8 cellular contexts compared by ENCODE assay signal in genomic region chr6:80105972-80106417, GRCh38. TPM values are rescaled to one million over a fixed set of nuclear protein-coding genes. Genes with fewer than 3 reads are reported as not detected.
DNase-seq lines count a peak whose midpoint lies in the region; TF ChIP-seq lines count a peak whose summit lies in the region.

No MANE protein-coding gene starts in this region.

- intact Hi-C loops in dendritic cell treated with granulocyte-macrophage colony-stimulating factor and Interleukin-4, amounts not matched to agents 40 ng/mL and 50 ng/mL, for 4 days (cut with micrococcal nuclease): loop anchor here (2.0 to 10.0 kb wide), 4 partner anchors 101 to 1649 kb away; partner anchors contain the start of genes HMGN3, PHIP, TENT5A and TTK

- no peak for TF ChIP-seq CTCF in osteoblast (IDR thresholded peaks at IDR 0.05; ENCODE audit: extremely low read depth, low read depth, low read length)

- peak overlapping the region; percentile 90 for H3K4me3 Mint-ChIP-seq in activated T-cell treated with anti-CD3 and anti-CD28 coated beads, Interleukin-2, amount 50 U/mL, for 24 hours
- peak overlapping the region; percentile 90 for H3K4me3 Mint-ChIP-seq in dendritic cell treated with granulocyte-macrophage colony-stimulating factor and Interleukin-4, amounts not matched to agents 40 ng/mL and 50 ng/mL, for 4 days

- H3K9ac ChIP-seq in HUES48 (ENCODE audit: low read depth, low read length): no peak overlapping the region

- peak overlapping the region; percentile 97 for H3K4me2 ChIP-seq in osteoblast (ENCODE audit: insufficient read depth, low read length)

- H3K4me3 ChIP-seq in HUES48 (ENCODE audit: low read depth, low read length) (peak overlapping the region; percentile 60), osteoblast (ENCODE audit: insufficient read depth, low read length) (peak overlapping the region; percentile 92)

- H3K36me3 Mint-ChIP-seq in activated T-cell treated with anti-CD3 and anti-CD28 coated beads, Interleukin-2, amount 50 U/mL, for 24 hours (ENCODE audit: low read depth): peaks cover 4% of the 10 kb centered on the region
- no peaks in the 10 kb centered on the region for H3K36me3 Mint-ChIP-seq in dendritic cell treated with granulocyte-macrophage colony-stimulating factor and Interleukin-4, amounts not matched to agents 40 ng/mL and 50 ng/mL, for 4 days (ENCODE audit: low read depth)

- H3K4me1 ChIP-seq in HUES48 (ENCODE audit: control insufficient read depth, insufficient read depth, low read length): peaks cover 16% of the 10 kb centered on the region; the same call in 1 of the 2 replicates
- peaks cover 4% of the 10 kb centered on the region for H3K4me1 ChIP-seq in osteoblast (ENCODE audit: insufficient read depth, low read length)

- peaks cover 8% of the 10 kb centered on the region for H3K27me3 Mint-ChIP-seq in activated T-cell treated with anti-CD3 and anti-CD28 coated beads, Interleukin-2, amount 50 U/mL, for 24 hours
- peaks cover 12% of the 10 kb centered on the region for H3K27me3 Mint-ChIP-seq in dendritic cell treated with granulocyte-macrophage colony-stimulating factor and Interleukin-4, amounts not matched to agents 40 ng/mL and 50 ng/mL, for 4 days

- H3K36me3 ChIP-seq in HUES48 (ENCODE audit: control insufficient read depth, insufficient read depth, low read length) (no peaks in the 10 kb centered on the region), osteoblast (ENCODE audit: insufficient read depth, low read length) (no peaks in the 10 kb centered on the region)

- H2AFZ ChIP-seq in osteoblast (ENCODE audit: low read length): peak overlapping the region; percentile 85

- H3K9me3 Mint-ChIP-seq in activated T-cell treated with anti-CD3 and anti-CD28 coated beads, Interleukin-2, amount 50 U/mL, for 24 hours: no peaks in the 10 kb centered on the region
- H3K9me3 Mint-ChIP-seq in dendritic cell treated with granulocyte-macrophage colony-stimulating factor and Interleukin-4, amounts not matched to agents 40 ng/mL and 50 ng/mL, for 4 days: no peaks in the 10 kb centered on the region

- DNase-seq in activated T-cell treated with anti-CD3 and anti-CD28 coated beads, Interleukin-2, amount 50 U/mL, for 24 hours: no peak
- no peak for DNase-seq in activated T-cell treated with anti-CD3 and anti-CD28 coated beads, Interleukin-2, amount 50 U/mL, for 48 hours
- DNase-seq in osteoblast (ENCODE audit: insufficient read length, low spot score, missing footprints): no peak
- no peak for DNase-seq in NCI-H2227 treated with DMSO at 0.1 percent for 48 hours (lab: John Stamatoyannopoulos, UW)
- DNase-seq in stimulated activated CD4-positive, alpha-beta T cell treated with anti-CD3 and anti-CD28 coated beads, Interleukin-4, amount 100 ng/mL, for 24 hours: no peak
- DNase-seq in NCI-H1694 (lab: John Stamatoyannopoulos, UW): no peak

- H3K79me2 ChIP-seq in osteoblast (ENCODE audit: insufficient read depth, low read length): peaks cover 12% of the 10 kb centered on the region

- no peaks in the 10 kb centered on the region for H3K9me3 ChIP-seq in HUES48 (ENCODE audit: control insufficient read depth, insufficient read depth, low read length)
- no peaks in the 10 kb centered on the region for H3K9me3 ChIP-seq in osteoblast (ENCODE audit: low read depth, low read length)

- peak overlapping the region; percentile 33 for H3K27ac ChIP-seq in HUES48 (ENCODE audit: low read depth, low read length)
- H3K27ac ChIP-seq in osteoblast (ENCODE audit: low read depth, low read length): peak overlapping the region; percentile 13

- peak overlapping the region; percentile 91 for H3K27ac Mint-ChIP-seq in activated T-cell treated with anti-CD3 and anti-CD28 coated beads, Interleukin-2, amount 50 U/mL, for 24 hours
- H3K27ac Mint-ChIP-seq in dendritic cell treated with granulocyte-macrophage colony-stimulating factor and Interleukin-4, amounts not matched to agents 40 ng/mL and 50 ng/mL, for 4 days: peak overlapping the region; percentile 80

- H3K27me3 ChIP-seq in HUES48 (ENCODE audit: control insufficient read depth, insufficient read depth, low read length): no peaks in the 10 kb centered on the region
- H3K27me3 ChIP-seq in osteoblast (ENCODE audit: insufficient read depth, low read length): peaks cover 3% of the 10 kb centered on the region

- H4K20me1 ChIP-seq in osteoblast (ENCODE audit: insufficient read depth, low read length): no peaks in the 10 kb centered on the region

- H3K4me1 Mint-ChIP-seq in activated T-cell treated with anti-CD3 and anti-CD28 coated beads, Interleukin-2, amount 50 U/mL, for 24 hours (ENCODE audit: low read depth): peaks cover 27% of the 10 kb centered on the region
- H3K4me1 Mint-ChIP-seq in dendritic cell treated with granulocyte-macrophage colony-stimulating factor and Interleukin-4, amounts not matched to agents 40 ng/mL and 50 ng/mL, for 4 days (ENCODE audit: low read depth): peaks cover 11% of the 10 kb centered on the region

RNA-seq across cellular contexts. Expression of gene BCKDHB, which starts 0.5 kb away (rescaled TPM):
- total RNA-seq in osteoblast: 18.8 and 21.2 TPM in 2 replicates
